In the genomic region with DNA sequence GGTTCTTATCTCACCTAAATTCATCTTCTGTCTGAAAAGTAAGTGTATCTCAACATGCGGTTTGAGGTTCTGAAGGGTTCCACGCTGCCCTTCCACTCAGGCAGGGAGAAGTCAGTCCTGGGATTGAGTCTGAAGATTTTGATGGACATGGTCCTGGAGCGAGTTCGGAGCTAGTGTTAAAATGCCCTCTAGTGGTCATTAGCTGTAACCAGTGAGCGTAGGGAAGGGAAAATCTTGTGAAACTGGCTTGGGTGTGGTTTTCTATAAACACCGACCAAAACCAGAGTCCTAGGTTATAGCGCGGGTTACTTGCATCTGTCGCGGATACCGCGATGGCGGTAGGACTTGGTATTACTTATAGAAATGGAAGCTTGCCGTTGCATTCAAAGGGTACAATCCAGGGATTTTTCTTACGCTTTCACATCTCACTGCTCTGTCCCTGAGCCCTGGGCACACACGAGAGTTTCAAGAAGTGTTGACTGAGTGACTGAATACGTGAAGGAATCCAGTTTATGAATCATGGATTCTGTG, we compare ENCODE assay signal across 8 cellular contexts.
DNase-seq lines count a peak whose midpoint lies in the region; ATAC-seq, FAIRE-seq and TF ChIP-seq lines count a peak whose summit lies in the region.

No MANE protein-coding gene starts in this region.

- H4K91ac ChIP-seq in mesenchymal stem cell (ENCODE audit: low read length): no peak overlapping the region

- no peak overlapping the region for H2BK5ac ChIP-seq in mesenchymal stem cell (ENCODE audit: low read depth, low read length, poor library complexity, severe bottlenecking)

- no peak overlapping the region for H3K23ac ChIP-seq in mesenchymal stem cell (ENCODE audit: low read length in 2 of 2)

- H4K20me1 ChIP-seq in GM23248 (ENCODE audit: insufficient read depth) (no peaks in the 10 kb centered on the region), OCI-LY7 (ENCODE audit: insufficient read depth, low read length) (no peaks in the 10 kb centered on the region)

- H3K79me2 ChIP-seq in GM23248 (ENCODE audit: insufficient read depth): no peaks in the 10 kb centered on the region
- H3K79me2 ChIP-seq in OCI-LY7 (ENCODE audit: insufficient read depth, low read depth, low read length): no peaks in the 10 kb centered on the region

- H3K14ac ChIP-seq in mesenchymal stem cell (ENCODE audit: low read length in 2 of 2): no peak overlapping the region

- no peak overlapping the region for H2AK5ac ChIP-seq in mesenchymal stem cell (ENCODE audit: low read length, severe bottlenecking)

- H3K27me3 ChIP-seq in GM23248 (replicated peaks; ENCODE audit: insufficient read depth) (no peaks in the 10 kb centered on the region), mesenchymal stem cell (ENCODE audit: control insufficient read depth in 1 of 2, insufficient read depth in 1 of 2, low read length in 2 of 2) (peaks cover 0 to 16% of the 10 kb centered on the region in 2 experiments)

- H3K4me3 ChIP-seq in GM23248: peak overlapping the region; percentile 40
- H3K4me3 ChIP-seq in OCI-LY7 (ENCODE audit: low read depth, low read length, poor library complexity, severe bottlenecking): no peak overlapping the region
- H3K4me3 ChIP-seq in mesenchymal stem cell (ENCODE audit: insufficient read depth in 1 of 2, low read depth in 1 of 2, low read length in 2 of 2): peak overlapping the region in 1 of 2 experiments; percentile 74

- H2BK12ac ChIP-seq in mesenchymal stem cell (ENCODE audit: low read length in 2 of 2): no peak overlapping the region

- H3K9me2 ChIP-seq in GM23248 (ENCODE audit: insufficient read depth): no peaks in the 10 kb centered on the region
- H3K9me2 ChIP-seq in OCI-LY7 (ENCODE audit: insufficient read depth, low read length): no peaks in the 10 kb centered on the region

- H3K36me3 ChIP-seq in GM23248 (ENCODE audit: low read depth) (no peaks in the 10 kb centered on the region), OCI-LY7 (ENCODE audit: insufficient read depth, low read length) (no peaks in the 10 kb centered on the region), mesenchymal stem cell (ENCODE audit: control insufficient read depth in 1 of 2, insufficient read depth in 2 of 2, low read depth in 1 of 2, low read length in 2 of 2) (no peaks in the 10 kb centered on the region)

- intact Hi-C loops in OCI-LY7 (cut with micrococcal nuclease; ENCODE audit: unreplicated experiment): no loop called here

- H2BK120ac ChIP-seq in mesenchymal stem cell (ENCODE audit: low read depth, low read length): no peak overlapping the region

- no peak overlapping the region for H2BK15ac ChIP-seq in mesenchymal stem cell (ENCODE audit: low read depth, poor library complexity, severe bottlenecking)

- H3K4me1 ChIP-seq in GM23248 (ENCODE audit: insufficient read depth): no peaks in the 10 kb centered on the region
- no peaks in the 10 kb centered on the region for H3K4me1 ChIP-seq in OCI-LY7 (ENCODE audit: insufficient read depth, low read length, poor library complexity, severe bottlenecking)
- no peaks in the 10 kb centered on the region for H3K4me1 ChIP-seq in mesenchymal stem cell (ENCODE audit: control insufficient read depth, insufficient read depth, low read depth, low read length)

- FAIRE-seq in endometrium (lab: Jason Lieb, UNC): peak; percentile 23

- H4K8ac ChIP-seq in mesenchymal stem cell (ENCODE audit: low read length): no peak overlapping the region

- no peaks in the 10 kb centered on the region for H3F3A ChIP-seq in GM23248 (ENCODE audit: insufficient read depth)

- no peak for ATAC-seq in GM18517 (IDR thresholded peaks at IDR 0.05; ENCODE audit: unreplicated experiment)

- H3K4me2 ChIP-seq in GM23248 (ENCODE audit: unreplicated experiment): peak overlapping the region; percentile 24
- no peak overlapping the region for H3K4me2 ChIP-seq in OCI-LY7 (ENCODE audit: low read length)
- no peak overlapping the region for H3K4me2 ChIP-seq in mesenchymal stem cell (ENCODE audit: low read length, poor library complexity, severe bottlenecking)

- no TSS peak for BruUV-seq in OCI-LY7 (replicated peaks; lab: Mats Ljungman, UMichigan)

- no peak overlapping the region for H3K9ac ChIP-seq in GM23248
- peak overlapping the region; percentile 71 for H3K9ac ChIP-seq in mesenchymal stem cell (ENCODE audit: low read length)

- no peak overlapping the region for H3K18ac ChIP-seq in mesenchymal stem cell (ENCODE audit: low read depth in 1 of 2, low read length in 2 of 2)

- H3K27ac ChIP-seq in GM23248: no peak overlapping the region
- no peak overlapping the region for H3K27ac ChIP-seq in OCI-LY7 (ENCODE audit: low read depth, low read length, poor library complexity, severe bottlenecking)
- H3K27ac ChIP-seq in mesenchymal stem cell (ENCODE audit: low read length, poor library complexity, severe bottlenecking): no peak overlapping the region

- POLR2A ChIA-PET in OCI-LY7 (lab: Charles Lee): no interaction called here

- CTCF ChIA-PET in OCI-LY7 (lab: Charles Lee; ENCODE audit: unreplicated experiment): no interaction called here

- DNase-seq in NOMO-1 (lab: John Stamatoyannopoulos, UW; ENCODE audit: unreplicated experiment in 2 of 2) (peak; percentile 6 to 49), NOMO-1 treated with dmso at 0.1 percent for 144 hours (lab: John Stamatoyannopoulos, UW; ENCODE audit: unreplicated experiment) (no peak), GM23248 (peak; percentile 75), HuH-7.5 (ENCODE audit: low spot score) (peak; percentile 47), OCI-LY7 (ENCODE audit: low spot score) (peak; percentile 37), mesenchymal stem cell (peak; percentile 40)

- H2AFZ ChIP-seq in GM23248: peak overlapping the region; percentile 71
- H2AFZ ChIP-seq in OCI-LY7 (ENCODE audit: low read length): no peak overlapping the region
- no peak overlapping the region for H2AFZ ChIP-seq in mesenchymal stem cell (ENCODE audit: low read depth, low read length)

- peak; percentile 86 for TF ChIP-seq CTCF in OCI-LY7 (conservative IDR thresholded peaks at IDR 0.05; ENCODE audit: low read length)

- 1 to 2% methylated on average over 17 of the region's 17 CpGs for WGBS in GM23248 (ENCODE audit: low coverage in 1 of 2, low lambda C conversion rate in 2 of 2, missing lambda C conversion rate in 2 of 2), 2 experiments
- 23% methylated on average over 17 of the region's 17 CpGs for WGBS in mesenchymal stem cell

- H3K9me3 ChIP-seq in GM23248 (ENCODE audit: low read depth) (no peaks in the 10 kb centered on the region), OCI-LY7 (ENCODE audit: low read length) (no peaks in the 10 kb centered on the region), mesenchymal stem cell (ENCODE audit: control insufficient read depth, low read length) (no peaks in the 10 kb centered on the region)

- H3K79me1 ChIP-seq in mesenchymal stem cell (replicated peaks; ENCODE audit: low read length, poor library complexity, severe bottlenecking): no peaks in the 10 kb centered on the region

- no peak overlapping the region for H3K4ac ChIP-seq in mesenchymal stem cell (ENCODE audit: low read depth in 1 of 2, low read length in 2 of 2)

- in situ Hi-C loops in GM23248 (cut with MboI): no loop called here
